8 cellular contexts compared by ENCODE assay signal in the genomic region with DNA sequence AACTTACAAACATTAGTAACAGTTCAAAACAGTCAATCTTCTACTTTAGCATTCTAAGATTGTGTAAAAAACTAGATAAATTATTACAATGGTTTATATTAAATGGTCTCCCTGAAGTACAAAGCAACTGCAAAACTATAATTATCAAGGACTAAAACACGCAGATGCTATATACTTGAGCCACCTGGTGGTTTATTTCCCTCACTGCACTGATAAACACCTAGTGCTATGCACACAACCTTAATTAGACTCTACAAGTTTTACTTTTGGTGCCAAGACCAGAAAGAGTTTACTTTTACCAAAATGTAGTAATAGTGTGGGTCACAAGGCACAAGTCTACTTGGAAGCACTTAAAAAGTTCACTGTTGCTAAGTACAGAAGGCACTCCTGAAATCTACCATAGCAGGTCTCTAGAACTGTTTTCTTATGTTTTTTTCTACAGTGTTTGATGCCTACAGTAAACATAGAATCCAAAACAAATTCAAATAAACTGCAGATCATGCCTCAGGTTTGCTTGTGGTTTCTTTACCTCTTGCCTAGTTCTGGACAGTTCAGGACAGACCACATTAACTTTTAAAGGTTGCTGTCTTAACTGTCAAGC. TPM values are rescaled to one million over a fixed set of nuclear protein-coding genes. Genes with fewer than 3 reads are reported as not detected.
DNase-seq lines count a peak whose midpoint lies in the region; ATAC-seq and TF ChIP-seq lines count a peak whose summit lies in the region.

No MANE protein-coding gene starts in this region.

- no peak for TF ChIP-seq EP300 in ovary (IDR thresholded peaks at IDR 0.05)

- DNase-seq in Caki2 (ENCODE audit: low read depth) (peak; percentile 53), NCI-H2029 (lab: John Stamatoyannopoulos, UW) (peak; percentile 77), WERI-Rb-1 (peak; percentile 50), fibroblast of villous mesenchyme (ENCODE audit: low read depth) (peak; percentile 54), ovary (peak in 1 of 5 donors; percentile 36)

- no peak for TF ChIP-seq POLR2A in ovary (IDR thresholded peaks at IDR 0.05)

- in situ Hi-C loops in Caki2 (cut with HindIII; ENCODE audit: low pct_unique_long_range_greater_than_20kb, low sequenced_read_pairs) = no loop called here

- TF ChIP-seq CTCF in WERI-Rb-1 (IDR thresholded peaks at IDR 0.05; ENCODE audit: low read depth, low read length) (peak; percentile 68), fibroblast of villous mesenchyme (IDR thresholded peaks at IDR 0.05; ENCODE audit: insufficient read depth, low read depth, low read length) (peak; percentile 70), ovary (IDR thresholded peaks at IDR 0.05) (peak in 2 of 3 donors; percentile 60 to 65)

- ATAC-seq in GM19372 (IDR thresholded peaks at IDR 0.05; ENCODE audit: low read depth, unreplicated experiment) (peak; percentile 59), GM21528 (IDR thresholded peaks at IDR 0.05; ENCODE audit: low FRiP score, unreplicated experiment) (no peak), HG03442 (IDR thresholded peaks at IDR 0.05; ENCODE audit: unreplicated experiment) (no peak)

- H3K27me3 ChIP-seq in WERI-Rb-1 (ENCODE audit: insufficient read depth, low read depth, severe bottlenecking) (no peaks in the 10 kb centered on the region), ovary (no peaks in the 10 kb centered on the region)

- WGBS in ovary, 3 donors = 2 to 7% (median 5%) methylated on average over 1 of the region's 1 CpG

- H3K9me3 ChIP-seq in WERI-Rb-1 (ENCODE audit: severe bottlenecking) (no peaks in the 10 kb centered on the region), ovary (no peaks in the 10 kb centered on the region)

- no peaks in the 10 kb centered on the region for H3K4me1 ChIP-seq in ovary (ENCODE audit: insufficient read depth)

- H3K4me3 ChIP-seq in WERI-Rb-1 (ENCODE audit: low read depth, low read length) = no peak overlapping the region
- H3K4me3 ChIP-seq in fibroblast of villous mesenchyme (ENCODE audit: low read depth, low read length) = no peak overlapping the region
- no peak overlapping the region for H3K4me3 ChIP-seq in ovary

- H3K36me3 ChIP-seq in WERI-Rb-1 = no peaks in the 10 kb centered on the region
- no peaks in the 10 kb centered on the region for H3K36me3 ChIP-seq in ovary

- intact Hi-C loops in ovary (cut with DNase I) = loop anchor here in 2 of 4 donors (5.0 kb wide), 2 partner anchors 594 to 599 kb away; no protein-coding TSS in a partner anchor

- H3K27ac ChIP-seq in WERI-Rb-1 = no peak overlapping the region
- no peak overlapping the region for H3K27ac ChIP-seq in ovary

RNA-seq across cellular contexts. Expression of a gene that starts 49.2 kb away (rescaled TPM):
- total RNA-seq in Caki2 (2014; rRNA removed; shearing (Covaris generic); ENCODE audit: low replicate concordance) = 6.7 and 10.9 TPM in 2 replicates
- total RNA-seq in fibroblast of villous mesenchyme = 3.9 and 6.5 TPM in 2 replicates
- total RNA-seq in ovary = 10 to 100 TPM in 4 of 7 donors, 1 to 10 TPM in 3; 6.6 to 15.9 (median 11.0) TPM
- 10 to 100 TPM in 1 of 2 donors, 1 to 10 TPM in 1; 7.7 to 20.6 TPM for polyA plus RNA-seq in ovary
